In the genomic region with DNA sequence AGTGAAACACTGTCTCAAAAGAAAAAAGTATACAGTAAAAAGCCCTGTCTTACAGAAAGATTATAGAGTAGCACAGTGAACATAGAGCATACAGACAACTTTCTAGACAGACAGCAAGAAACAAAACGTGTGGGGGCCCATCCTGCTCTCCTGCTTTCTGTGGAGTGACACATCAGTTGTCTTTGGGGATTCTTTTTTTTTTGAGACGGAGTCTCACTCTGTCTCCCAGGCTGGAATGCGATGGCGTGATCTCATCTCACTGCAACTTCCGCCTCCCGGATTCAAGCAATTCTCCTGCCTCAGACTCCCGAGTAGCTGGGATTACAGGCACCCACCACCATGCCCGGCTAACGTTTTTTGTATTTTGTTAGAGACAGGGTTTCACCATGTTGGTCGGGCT, we compare ENCODE assay signal across 26 cellular contexts. TPM values are rescaled to one million over a fixed set of nuclear protein-coding genes. Genes with fewer than 3 reads are reported as not detected.
"Had no signal": no experiment of that assay in that cellular context is flagged by ENCODE, and none has a peak within 500 bp of the region (broad histone marks: within the 10 kb centered on the region; RNA-seq: fewer than 3 reads in every experiment).

No MANE protein-coding gene starts in this region.

- H3K4me2 ChIP-seq: KMS-11 had no signal

- H3K27me3 ChIP-seq: adrenal gland had no signal

- H3K9ac ChIP-seq: KMS-11 had no signal

- H3K4me1 ChIP-seq: adrenal gland, SJSA1 had no signal

- DNase-seq: activated CD4-positive, alpha-beta T cell treated with anti-CD3 and anti-CD28 coated beads for 48 hours; activated CD4-positive, alpha-beta T cell treated with anti-CD3 and anti-CD28 coated beads, Interleukin-2, amount 50 U/mL, for 4 hours; activated CD4-positive, CD25-positive, alpha-beta regulatory T cell treated with anti-CD3 and anti-CD28 coated beads, Interleukin-2, amount 50 U/mL, for 72 hours; activated CD8-positive, alpha-beta memory T cell treated with anti-CD3 and anti-CD28 coated beads, Interleukin-2, amount 50 U/mL, for 48 hours; activated CD8-positive, alpha-beta T cell treated with anti-CD3 and anti-CD28 coated beads, Interleukin-2, amount 10 ng/mL, durations not matched to agents 7 days and 5 days; activated naive CD4-positive, alpha-beta T cell treated with anti-CD3 and anti-CD28 coated beads, Interleukin-2, amount 50 U/mL, for 16 hours; activated naive CD8-positive, alpha-beta T cell treated with anti-CD3 and anti-CD28 coated beads, Interleukin-2, amount 10 ng/mL, durations not matched to agents 7 days and 5 days; activated T-cell treated with anti-CD3 and anti-CD28 coated beads, Interleukin-2, amount 50 U/mL, for 1 hour; anterior cingulate cortex; NCI-H1092; NCI-H1930; NCI-H2171; NCI-H226; NCI-H510A; NCI-H526 treated with DMSO at 0.1 percent for 48 hours; NCI-H82; OCI-M1; RPMI8226; SHP77; SW 1271 had no signal

- H3K4me3 ChIP-seq: adrenal gland, SJSA1 had no signal

- H3K27ac ChIP-seq: adrenal gland, KMS-11, SJSA1 had no signal

- H3K9me3 ChIP-seq: adrenal gland had no signal

- ATAC-seq: activated CD8-positive, alpha-beta T cell treated with anti-CD3 and anti-CD28 coated beads, Interleukin-2, amount 10 ng/mL, durations not matched to agents 7 days and 5 days; Panc1; SK-N-SH treated with all-trans-retinoic acid at 6 μM for 48 hours; WTC11 had no signal

- H3K36me3 ChIP-seq: adrenal gland, SJSA1 had no signal

RNA-seq across cellular contexts. Expression of a gene that starts 14.9 kb away (rescaled TPM):
- total RNA-seq: SJSA1 had no signal
